In genomic region chr2:197030090-197030489, GRCh38 we compare ENCODE assay signal across 24 cellular contexts.
DNase-seq lines count a peak whose midpoint lies in the region; ATAC-seq and TF ChIP-seq lines count a peak whose summit lies in the region.
"Had no signal": no experiment of that assay in that cellular context is flagged by ENCODE, and none has a peak within 500 bp of the region (broad histone marks: within the 10 kb centered on the region; RNA-seq: fewer than 3 reads in every experiment).

No MANE protein-coding gene starts in this region.

- H3K36me3 ChIP-seq in CD8-positive, alpha-beta T cell (ENCODE audit: insufficient read depth, low read length) = peaks cover 33% of the 10 kb centered on the region
- H3K36me3 ChIP-seq: SJSA1 had no signal

- DNase-seq in activated naive CD8-positive, alpha-beta T cell treated with anti-CD3 and anti-CD28 coated beads for 36 hours = no peak
- DNase-seq in CD8-positive, alpha-beta T cell = no peak
- DNase-seq in T-cell (no peak), NCI-H1105 (lab: John Stamatoyannopoulos, UW) (no peak)
- no peak for DNase-seq in naive thymus-derived CD8-positive, alpha-beta T cell
- no peak for DNase-seq in activated CD4-positive, CD25-positive, alpha-beta regulatory T cell (lab: John Stamatoyannopoulos, UW)
- DNase-seq: HCEC 1CT, Karpas-422, NCI-H1092, NCI-H1436, NCI-H187, NCI-H2081 treated with DMSO at 0.1 percent for 48 hours, NCI-H2171, NCI-H226, NCI-H510A, NCI-H69, Right ventricle myocardium superior, RPMI8226 had no signal

- peaks cover 42% of the 10 kb centered on the region for H3K4me1 Mint-ChIP-seq in activated naive CD8-positive, alpha-beta T cell (ENCODE audit: low read depth)
- H3K4me1 Mint-ChIP-seq in activated naive CD8-positive, alpha-beta T cell treated with anti-CD3 and anti-CD28 coated beads for 36 hours = peaks cover 32% of the 10 kb centered on the region
- H3K4me1 Mint-ChIP-seq in CD8-positive, alpha-beta T cell (ENCODE audit: low read depth) = peaks cover 46% of the 10 kb centered on the region
- peaks cover 43 to 65% (median 47%) of the 10 kb centered on the region in 3 donors for H3K4me1 Mint-ChIP-seq in T-cell
- H3K4me1 Mint-ChIP-seq in naive thymus-derived CD8-positive, alpha-beta T cell = peaks cover 36 to 67% (median 43%) of the 10 kb centered on the region in 4 donors

- H3K4me3 Mint-ChIP-seq in activated naive CD8-positive, alpha-beta T cell = no peak overlapping the region
- H3K4me3 Mint-ChIP-seq in activated naive CD8-positive, alpha-beta T cell treated with anti-CD3 and anti-CD28 coated beads for 36 hours = no peak overlapping the region
- no peak overlapping the region for H3K4me3 Mint-ChIP-seq in CD8-positive, alpha-beta T cell
- no peak overlapping the region for H3K4me3 Mint-ChIP-seq in T-cell
- peak overlapping the region in 1 of 10 donors; percentile 20 for H3K4me3 Mint-ChIP-seq in naive thymus-derived CD8-positive, alpha-beta T cell
- H3K4me3 Mint-ChIP-seq: B cell had no signal

- H3K27ac Mint-ChIP-seq in activated naive CD8-positive, alpha-beta T cell = peak overlapping the region; percentile 68
- H3K27ac Mint-ChIP-seq in activated naive CD8-positive, alpha-beta T cell treated with anti-CD3 and anti-CD28 coated beads for 36 hours = no peak overlapping the region
- H3K27ac Mint-ChIP-seq in CD8-positive, alpha-beta T cell = peak overlapping the region; percentile 72
- peak overlapping the region; percentile 27 to 42 for H3K27ac Mint-ChIP-seq in T-cell
- H3K27ac Mint-ChIP-seq in naive thymus-derived CD8-positive, alpha-beta T cell = peak overlapping the region in 9 of 10 donors; percentile 5 to 87 (median 73)
- H3K27ac Mint-ChIP-seq: B cell had no signal

- intact Hi-C loops in CD8-positive, alpha-beta T cell (cut with DNase I, micrococcal nuclease) = no loop called here

- peaks cover 14% of the 10 kb centered on the region for H3K4me1 ChIP-seq in CD8-positive, alpha-beta T cell (ENCODE audit: insufficient read depth, low read length)

- POLR2A ChIA-PET in CD8-positive, alpha-beta T cell (lab: Charles Lee) = no interaction called here
- POLR2A ChIA-PET in T-cell (lab: Charles Lee) = no interaction called here
- POLR2A ChIA-PET in naive thymus-derived CD8-positive, alpha-beta T cell (lab: Charles Lee) = interaction anchor here (1.5 kb wide), 1 partner anchor 10 kb away, joined by 3 read pairs; no protein-coding TSS in a partner anchor

- no peaks in the 10 kb centered on the region for H3K9me3 ChIP-seq in CD8-positive, alpha-beta T cell (ENCODE audit: low read length)
- H3K9me3 ChIP-seq: SJSA1 had no signal

- peaks cover 4% of the 10 kb centered on the region for H3K9me3 Mint-ChIP-seq in activated naive CD8-positive, alpha-beta T cell (ENCODE audit: low read depth)
- H3K9me3 Mint-ChIP-seq in activated naive CD8-positive, alpha-beta T cell treated with anti-CD3 and anti-CD28 coated beads for 36 hours = peaks cover 4% of the 10 kb centered on the region
- no peaks in the 10 kb centered on the region for H3K9me3 Mint-ChIP-seq in CD8-positive, alpha-beta T cell
- H3K9me3 Mint-ChIP-seq in T-cell = no peaks in the 10 kb centered on the region
- H3K9me3 Mint-ChIP-seq in naive thymus-derived CD8-positive, alpha-beta T cell = no peaks in the 10 kb centered on the region

- CTCF ChIA-PET in CD8-positive, alpha-beta T cell (lab: Charles Lee) = interaction anchor here (0.9 kb wide), 1 partner anchor 18 kb away, joined by 3 read pairs; no protein-coding TSS in a partner anchor
- CTCF ChIA-PET in T-cell (lab: Charles Lee) = no interaction called here

- H3K27me3 Mint-ChIP-seq in activated naive CD8-positive, alpha-beta T cell = no peaks in the 10 kb centered on the region
- H3K27me3 Mint-ChIP-seq in activated naive CD8-positive, alpha-beta T cell treated with anti-CD3 and anti-CD28 coated beads for 36 hours = no peaks in the 10 kb centered on the region
- H3K27me3 Mint-ChIP-seq in CD8-positive, alpha-beta T cell (ENCODE audit: low read depth) = no peaks in the 10 kb centered on the region
- H3K27me3 Mint-ChIP-seq in T-cell = no peaks in the 10 kb centered on the region
- no peaks in the 10 kb centered on the region for H3K27me3 Mint-ChIP-seq in naive thymus-derived CD8-positive, alpha-beta T cell
- H3K27me3 Mint-ChIP-seq: B cell had no signal

- H3K27me3 ChIP-seq in CD8-positive, alpha-beta T cell (ENCODE audit: insufficient read depth, low read length) = no peaks in the 10 kb centered on the region
- H3K27me3 ChIP-seq: SJSA1 had no signal

- H3K36me3 Mint-ChIP-seq in activated naive CD8-positive, alpha-beta T cell = peaks cover 42% of the 10 kb centered on the region
- H3K36me3 Mint-ChIP-seq in activated naive CD8-positive, alpha-beta T cell treated with anti-CD3 and anti-CD28 coated beads for 36 hours = peaks cover 63% of the 10 kb centered on the region
- peaks cover 86% of the 10 kb centered on the region for H3K36me3 Mint-ChIP-seq in CD8-positive, alpha-beta T cell
- H3K36me3 Mint-ChIP-seq in T-cell = peaks cover 70% of the 10 kb centered on the region
- peaks cover 20 to 88% (median 56%) of the 10 kb centered on the region in 3 donors for H3K36me3 Mint-ChIP-seq in naive thymus-derived CD8-positive, alpha-beta T cell

- TF ChIP-seq CTCF in CD8-positive, alpha-beta T cell (IDR thresholded peaks at IDR 0.05) = no peak

- H3K27ac ChIP-seq in CD8-positive, alpha-beta T cell (ENCODE audit: low read depth, low read length) = no peak overlapping the region
- H3K27ac ChIP-seq: C4-2B, HL-60, SJSA1 had no signal

- ATAC-seq in CD8-positive, alpha-beta T cell = no peak
- no peak for ATAC-seq in T-cell (replicated peaks in 1 of 4)
- no peak for ATAC-seq in naive thymus-derived CD8-positive, alpha-beta T cell
- no peak for ATAC-seq in GM21619 (IDR thresholded peaks at IDR 0.05; ENCODE audit: unreplicated experiment)

- no peak overlapping the region for H3K4me3 ChIP-seq in CD8-positive, alpha-beta T cell (ENCODE audit: low read depth, low read length)
- H3K4me3 ChIP-seq: SJSA1 had no signal
